Comparison of ENCODE assay signal across 24 cellular contexts in genomic region chr22:21711851-21712250, GRCh38.
"Had no signal": no experiment of that assay in that cellular context is flagged by ENCODE, and none has a peak within 500 bp of the region (broad histone marks: within the 10 kb centered on the region; RNA-seq: fewer than 3 reads in every experiment).

No MANE protein-coding gene starts in this region.

- H3K9me3 ChIP-seq: esophagus squamous epithelium, gastrocnemius medialis, heart right ventricle, left lung, lower lobe of right lung, mucosa of descending colon had no signal

- ATAC-seq: gastrocnemius medialis; heart right ventricle; left cardiac atrium; left lung; left ventricle myocardium superior; lower lobe of right lung; mucosa of descending colon; naive thymus-derived CD8-positive, alpha-beta T cell had no signal

- DNase-seq: dermis blood vessel endothelial cell; dorsolateral prefrontal cortex; effector CD4-positive, alpha-beta T cell; effector memory CD4-positive, alpha-beta T cell; esophagus squamous epithelium; foreskin fibroblast; foreskin melanocyte; gastrocnemius medialis; glutamatergic neuron; head of caudate nucleus; heart right ventricle; hippocampal formation; left cardiac atrium; left lung; left ventricle myocardium superior; lower lobe of right lung; mucosa of descending colon; naive B cell; naive thymus-derived CD8-positive, alpha-beta T cell had no signal

- FAIRE-seq: colon, endothelial cell of umbilical vein, islet of Langerhans, keratinocyte had no signal

- H3K27me3 ChIP-seq: dorsolateral prefrontal cortex, esophagus squamous epithelium, gastrocnemius medialis, heart right ventricle, left lung had no signal

- H3K36me3 ChIP-seq: esophagus squamous epithelium, left lung had no signal

- H3K4me3 ChIP-seq: coronary artery, dorsolateral prefrontal cortex, esophagus squamous epithelium, gastrocnemius medialis, heart right ventricle, left lung, lower lobe of right lung, mucosa of descending colon had no signal

- H3K27ac ChIP-seq: coronary artery, esophagus squamous epithelium, gastrocnemius medialis, heart right ventricle, left lung, lower lobe of right lung had no signal
